In genomic region chr3:184553385-184553784, GRCh38 we compare ENCODE assay signal across 15 cellular contexts. TPM values are rescaled to one million over a fixed set of nuclear protein-coding genes. Genes with fewer than 3 reads are reported as not detected.
"Had no signal": no experiment of that assay in that cellular context is flagged by ENCODE, and none has a peak within 500 bp of the region (broad histone marks: within the 10 kb centered on the region; RNA-seq: fewer than 3 reads in every experiment).

No MANE protein-coding gene starts in this region.

- H3K27me3 ChIP-seq: vagina had no signal

- H3K36me3 Mint-ChIP-seq: natural killer cell treated with Interleukin-12 subunit alpha and Interleukin-12 subunit beta and Interleukin-15 and Interleukin-18, amount 100 ng/mL, for 72 hours had no signal

- H3K4me3 ChIP-seq: lung, tibial artery, vagina had no signal

- H3K4me3 Mint-ChIP-seq: activated B cell treated with CpG ODN at 0.5 μM for 24 hours; activated CD4-positive, alpha-beta T cell treated with anti-CD3 and anti-CD28 coated beads, Interleukin-2, amount 10 ng/mL, durations not matched to agents 24 days and 14 days; activated naive CD8-positive, alpha-beta T cell; effector memory CD8-positive, alpha-beta T cell; natural killer cell treated with Interleukin-12 subunit alpha and Interleukin-12 subunit beta and Interleukin-15 and Interleukin-18, amount 100 ng/mL, for 72 hours had no signal

- ATAC-seq: effector memory CD8-positive, alpha-beta T cell; left colon; natural killer cell treated with Interleukin-12 subunit alpha and Interleukin-12 subunit beta and Interleukin-15 and Interleukin-18, amount 100 ng/mL, for 72 hours; SK-N-SH treated with all-trans-retinoic acid at 6 μM for 48 hours had no signal

- H3K4me1 Mint-ChIP-seq: activated B cell treated with CpG ODN at 0.5 μM for 24 hours had no signal

- H3K36me3 ChIP-seq: tibial artery, vagina had no signal

- H3K9me3 ChIP-seq: tibial artery, vagina had no signal

- H3K9me3 Mint-ChIP-seq: activated B cell treated with CpG ODN at 0.5 μM for 24 hours; activated CD4-positive, alpha-beta T cell treated with anti-CD3 and anti-CD28 coated beads, Interleukin-2, amount 10 ng/mL, durations not matched to agents 24 days and 14 days; effector memory CD8-positive, alpha-beta T cell; natural killer cell treated with Interleukin-12 subunit alpha and Interleukin-12 subunit beta and Interleukin-15 and Interleukin-18, amount 100 ng/mL, for 72 hours had no signal

- DNase-seq: activated B cell treated with CpG ODN at 0.5 μM for 24 hours; activated CD4-positive, alpha-beta T cell treated with anti-CD3 and anti-CD28 coated beads, Interleukin-2, amount 10 ng/mL, durations not matched to agents 24 days and 14 days; activated T-cell treated with anti-CD3 and anti-CD28 coated beads for 4 hours; effector memory CD8-positive, alpha-beta T cell; erythroblast; left colon; retina; T-helper 2 cell; tibial artery had no signal

- H3K4me1 ChIP-seq: vagina had no signal

- H3K27ac ChIP-seq: tibial artery, vagina had no signal

- H3K27ac Mint-ChIP-seq: activated B cell treated with CpG ODN at 0.5 μM for 24 hours; activated CD4-positive, alpha-beta T cell treated with anti-CD3 and anti-CD28 coated beads, Interleukin-2, amount 10 ng/mL, durations not matched to agents 24 days and 14 days; activated naive CD8-positive, alpha-beta T cell; effector memory CD8-positive, alpha-beta T cell; natural killer cell treated with Interleukin-12 subunit alpha and Interleukin-12 subunit beta and Interleukin-15 and Interleukin-18, amount 100 ng/mL, for 72 hours had no signal

RNA-seq across cellular contexts. Expression of gene EPHB3, which starts 8.2 kb away (rescaled TPM):
- total RNA-seq: activated CD8-positive, alpha-beta memory T cell treated with anti-CD3 and anti-CD28 coated beads for 36 hours; natural killer cell treated with Interleukin-12 subunit alpha and Interleukin-12 subunit beta and Interleukin-15 and Interleukin-18, amount 100 ng/mL, for 72 hours had no signal
